Comparison of ENCODE assay signal across 26 cellular contexts in the genomic region with DNA sequence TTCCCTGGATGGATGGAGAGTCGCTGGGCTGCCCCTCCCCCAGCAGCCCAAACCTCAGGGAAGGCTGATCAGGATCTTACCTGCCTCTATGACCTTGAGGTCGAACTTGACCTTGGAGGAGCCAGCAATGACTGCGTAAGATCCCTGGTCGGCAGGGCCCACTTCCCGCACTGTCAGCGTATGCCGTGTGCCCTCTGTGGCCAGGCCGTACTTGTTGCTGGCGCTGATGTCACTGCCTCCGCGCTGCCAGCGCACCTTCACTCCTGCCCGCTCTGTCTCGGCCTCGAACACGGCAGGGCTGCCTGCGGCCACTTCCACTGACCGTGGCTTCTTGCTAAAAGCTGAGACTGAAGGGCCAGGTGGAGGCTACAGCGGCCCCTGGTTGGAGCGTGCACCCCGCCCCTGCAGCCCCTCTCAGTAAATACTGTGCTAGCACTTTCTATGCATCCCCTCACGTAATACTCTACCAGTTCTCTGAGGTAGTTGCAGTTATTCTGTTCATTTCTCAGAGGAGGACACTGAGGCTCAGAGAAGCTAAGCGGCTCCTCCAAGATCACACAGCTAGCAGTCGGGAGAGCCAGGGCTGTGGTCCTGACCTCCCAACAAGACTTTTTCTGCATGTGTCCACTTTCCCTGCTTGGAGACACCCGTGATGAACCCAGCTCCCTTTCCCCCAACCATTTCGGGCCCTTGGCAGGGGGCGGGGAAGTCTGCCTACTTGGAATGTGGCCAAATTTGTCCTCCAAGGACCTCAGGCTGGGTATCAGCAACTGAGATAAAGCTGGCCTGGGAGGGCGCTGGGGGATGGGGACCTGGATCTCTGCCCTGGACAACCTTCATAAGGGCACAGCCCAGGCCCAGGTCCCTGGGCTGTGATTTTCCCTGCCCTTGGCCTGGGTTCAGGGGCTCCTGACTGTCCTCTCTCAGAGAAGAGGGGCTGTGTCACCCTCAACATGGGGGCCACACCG. TPM values are rescaled to one million over a fixed set of nuclear protein-coding genes. Genes with fewer than 3 reads are reported as not detected.
A peak's percentile ranks its signal among the peaks of the same experiment; 100 is the strongest.
DNase-seq lines count a peak whose midpoint lies in the region; ATAC-seq and TF ChIP-seq lines count a peak whose summit lies in the region.
"Had no signal": no experiment of that assay in that cellular context is flagged by ENCODE, and none has a peak within 500 bp of the region (broad histone marks: within the 10 kb centered on the region; RNA-seq: fewer than 3 reads in every experiment).

No MANE protein-coding gene starts in this region.

- DNase-seq in adrenal gland: peak; percentile 65 to 88 (median 83)
- DNase-seq in left ventricle myocardium inferior: peak; percentile 82
- DNase-seq in NCI-H526 treated with DMSO at 0.1 percent for 48 hours (lab: John Stamatoyannopoulos, UW): no peak
- DNase-seq in Kasumi-1 (lab: John Stamatoyannopoulos, UW): no peak
- DNase-seq in progenitor cell of endocrine pancreas (ENCODE audit: low spot score, unreplicated experiment): no peak
- DNase-seq in lower lobe of right lung: no peak
- DNase-seq: activated CD4-positive, alpha-beta T cell treated with anti-CD3 and anti-CD28 coated beads, Interleukin-2, amount 50 U/mL, for 1 hour; activated naive CD4-positive, alpha-beta T cell; activated T-cell treated with anti-CD3 and anti-CD28 coated beads, Interleukin-2, amount 50 U/mL, for 72 hours; Caco-2; effector CD4-positive, alpha-beta T cell; GF-D8; H9; KG1; natural killer cell; NCI-H1417 treated with DMSO at 0.1 percent for 48 hours; ovary; PC-3; sigmoid colon; stimulated activated naive CD8-positive, alpha-beta T cell treated with anti-CD3 and anti-CD28 coated beads, Interleukin-15, Interleukin-2, amounts not matched to agents 100 U/mL and 50 U/mL, for 24 hours; T-helper 9 cell had no signal

- intact Hi-C loops in adrenal gland (cut with DNase I): loop anchor here (5.0 to 10.0 kb wide), 2 partner anchors 87 to 174 kb away; a partner anchor contains a TSS
- intact Hi-C loops in left ventricle myocardium inferior (cut with micrococcal nuclease): no loop called here
- intact Hi-C loops in lower lobe of right lung (cut with DNase I): no loop called here

- no peaks in the 10 kb centered on the region for H3K36me3 Mint-ChIP-seq in progenitor cell of endocrine pancreas (ENCODE audit: insufficient read depth)
- H3K36me3 Mint-ChIP-seq: brain, natural killer cell had no signal

- H3K9me3 ChIP-seq in BLaER1 (no peaks in the 10 kb centered on the region), adrenal gland (replicated peaks in 1 of 3) (no peaks in the 10 kb centered on the region), left ventricle myocardium inferior (replicated peaks) (no peaks in the 10 kb centered on the region), parathyroid adenoma (ENCODE audit: control insufficient read depth, low read length) (no peaks in the 10 kb centered on the region), lower lobe of right lung (no peaks in the 10 kb centered on the region)
- H3K9me3 ChIP-seq: Caco-2, ovary, sigmoid colon had no signal

- H3K4me1 ChIP-seq in BLaER1: peaks cover 33% of the 10 kb centered on the region
- H3K4me1 ChIP-seq in adrenal gland (replicated peaks in 1 of 2): peaks cover 21% of the 10 kb centered on the region in 2 donors
- peaks cover 48% of the 10 kb centered on the region for H3K4me1 ChIP-seq in left ventricle myocardium inferior
- peaks cover 8% of the 10 kb centered on the region for H3K4me1 ChIP-seq in parathyroid adenoma
- H3K4me1 ChIP-seq in lower lobe of right lung: peaks cover 4% of the 10 kb centered on the region

- no peaks in the 10 kb centered on the region for H3K9me3 Mint-ChIP-seq in progenitor cell of endocrine pancreas (ENCODE audit: low read depth)
- H3K9me3 Mint-ChIP-seq: activated T-cell treated with anti-CD3 and anti-CD28 coated beads, Interleukin-2, amount 50 U/mL, for 72 hours; H9; natural killer cell had no signal

- no peak overlapping the region for H3K4me3 ChIP-seq in BLaER1
- H3K4me3 ChIP-seq in adrenal gland: peak overlapping the region in 1 of 4 donors; percentile 17
- peak overlapping the region; percentile 77 for H3K4me3 ChIP-seq in left ventricle myocardium inferior
- no peak overlapping the region for H3K4me3 ChIP-seq in parathyroid adenoma (ENCODE audit: low read depth, low read length)
- no peak overlapping the region for H3K4me3 ChIP-seq in lower lobe of right lung
- H3K4me3 ChIP-seq: ovary, sigmoid colon had no signal

- H3K36me3 ChIP-seq in BLaER1 (peaks cover 22% of the 10 kb centered on the region), adrenal gland (replicated peaks in 1 of 2) (no peaks in the 10 kb centered on the region), left ventricle myocardium inferior (peaks cover 39% of the 10 kb centered on the region), parathyroid adenoma (ENCODE audit: control insufficient read depth, insufficient read depth, low read length) (no peaks in the 10 kb centered on the region), lower lobe of right lung (no peaks in the 10 kb centered on the region)
- H3K36me3 ChIP-seq: ovary, sigmoid colon had no signal

- H3K79me2 ChIP-seq in parathyroid adenoma: no peaks in the 10 kb centered on the region

- H3K27ac ChIP-seq in BLaER1 (peak overlapping the region; percentile 51), adrenal gland (peak overlapping the region in 4 of 5 donors; percentile 39 to 79 (median 58)), left ventricle myocardium inferior (replicated peaks) (peak overlapping the region; percentile 97), parathyroid adenoma (no peak overlapping the region), lower lobe of right lung (no peak overlapping the region)
- H3K27ac ChIP-seq: ovary, sigmoid colon had no signal

- H3K4me2 ChIP-seq in BLaER1 (no peak overlapping the region), parathyroid adenoma (ENCODE audit: low read length) (no peak overlapping the region)

- H3K27me3 ChIP-seq in BLaER1: no peaks in the 10 kb centered on the region
- H3K27me3 ChIP-seq in adrenal gland: no peaks in the 10 kb centered on the region
- no peaks in the 10 kb centered on the region for H3K27me3 ChIP-seq in left ventricle myocardium inferior (ENCODE audit: low read depth)
- no peaks in the 10 kb centered on the region for H3K27me3 ChIP-seq in parathyroid adenoma (ENCODE audit: control insufficient read depth, insufficient read depth, low read length)
- no peaks in the 10 kb centered on the region for H3K27me3 ChIP-seq in lower lobe of right lung (ENCODE audit: low read depth)
- H3K27me3 ChIP-seq: ovary, sigmoid colon had no signal

- H3K4me1 Mint-ChIP-seq in progenitor cell of endocrine pancreas (ENCODE audit: low read depth): peaks cover 2% of the 10 kb centered on the region
- H3K4me1 Mint-ChIP-seq: brain, natural killer cell had no signal

- H3K4me3 Mint-ChIP-seq in progenitor cell of endocrine pancreas (ENCODE audit: low read depth): no peak overlapping the region
- H3K4me3 Mint-ChIP-seq: activated T-cell treated with anti-CD3 and anti-CD28 coated beads, Interleukin-2, amount 50 U/mL, for 72 hours; brain; H9; natural killer cell had no signal

- no peak for TF ChIP-seq CTCF in adrenal gland (IDR thresholded peaks at IDR 0.05)
- no peak for TF ChIP-seq CTCF in left ventricle myocardium inferior (IDR thresholded peaks at IDR 0.05; ENCODE audit: borderline replicate concordance)
- no peak for TF ChIP-seq CTCF in parathyroid adenoma (IDR thresholded peaks at IDR 0.05)
- TF ChIP-seq CTCF in progenitor cell of endocrine pancreas (IDR thresholded peaks at IDR 0.05; ENCODE audit: unreplicated experiment): no peak
- no peak for TF ChIP-seq CTCF in lower lobe of right lung (IDR thresholded peaks at IDR 0.05)

- peak overlapping the region; percentile 28 for H2AFZ ChIP-seq in parathyroid adenoma

- no peak overlapping the region for H3K27ac Mint-ChIP-seq in progenitor cell of endocrine pancreas
- H3K27ac Mint-ChIP-seq: activated T-cell treated with anti-CD3 and anti-CD28 coated beads, Interleukin-2, amount 50 U/mL, for 72 hours; natural killer cell had no signal

- no peaks in the 10 kb centered on the region for H3K27me3 Mint-ChIP-seq in progenitor cell of endocrine pancreas

- H3K9ac ChIP-seq in BLaER1: no peak overlapping the region
- H3K9ac ChIP-seq in parathyroid adenoma: no peak overlapping the region

- no peaks in the 10 kb centered on the region for H4K20me1 ChIP-seq in BLaER1

- ATAC-seq in lower lobe of right lung: no peak
- ATAC-seq: activated T-cell treated with anti-CD3 and anti-CD28 coated beads, Interleukin-2, amount 50 U/mL, for 72 hours; natural killer cell; PC-3; stimulated activated naive CD8-positive, alpha-beta T cell treated with anti-CD3 and anti-CD28 coated beads, Interleukin-15, Interleukin-2, amounts not matched to agents 100 U/mL and 50 U/mL, for 24 hours had no signal

- no peak for TF ChIP-seq POLR2A in adrenal gland (IDR thresholded peaks at IDR 0.05)

- WGBS in adrenal gland, 4 donors: 48 to 63% (median 50%) methylated on average over 18 to 29 of the region's 29 CpGs

RNA-seq across cellular contexts. Expression of a gene that starts 1.1 kb away (rescaled TPM):
- total RNA-seq in adrenal gland (1 to 10 TPM in 7 of 8 donors, under 1 TPM in 1; 0.54 to 4.4 (median 1.8) TPM), left ventricle myocardium inferior (2,538 TPM), progenitor cell of endocrine pancreas (0.10 and 0.22 TPM in 2 replicates), lower lobe of right lung (0.86 TPM)
- polyA plus RNA-seq in adrenal gland: 1 to 10 TPM; 1.5 to 5.8 (median 2.9) TPM
- total RNA-seq: activated T-cell treated with anti-CD3 and anti-CD28 coated beads, Interleukin-2, amount 50 U/mL, for 72 hours; Caco-2; chondrocyte; H9; PC-3; sigmoid colon had no signal
- polyA plus RNA-seq: BJ had no signal

RNA-seq across cellular contexts. Expression of a gene that starts 26.9 kb away (rescaled TPM):
- total RNA-seq in adrenal gland (10 to 100 TPM; 26.3 to 65.6 (median 42.1) TPM), left ventricle myocardium inferior (8.3 TPM), progenitor cell of endocrine pancreas (not detected in 2 replicates), lower lobe of right lung (295 TPM)
- polyA plus RNA-seq in adrenal gland: 10 to 100 TPM in 2 of 3 donors, 1 to 10 TPM in 1; 7.0 to 79.2 (median 43.0) TPM
- total RNA-seq: Caco-2, chondrocyte, H9 had no signal
- polyA plus RNA-seq: BJ had no signal

RNA-seq across cellular contexts. Expression of a gene that starts 56.9 kb away (rescaled TPM):
- total RNA-seq in adrenal gland (10 to 100 TPM; 35.8 to 92.9 (median 58.6) TPM), left ventricle myocardium inferior (36.5 TPM), progenitor cell of endocrine pancreas (38.3 and 42.4 TPM in 2 replicates), lower lobe of right lung (48.0 TPM)
- 10 to 100 TPM in 2 of 3 donors, 1 to 10 TPM in 1; 8.2 to 80.5 (median 64.5) TPM for polyA plus RNA-seq in adrenal gland

Comparison
In these comparisons a context has a peak if more than half of its experiments do, and no peak if none do; other contexts are left out.
1. H3K27ac ChIP-seq: peak in BLaER1 (single experiment), adrenal gland (4 of 5) and left ventricle myocardium inferior (single experiment); none in parathyroid adenoma (single experiment) and lower lobe of right lung (single experiment).
2. DNase-seq: peak in adrenal gland (7 of 7) and left ventricle myocardium inferior (single experiment); none in NCI-H526 treated with DMSO at 0.1 percent for 48 hours (single experiment), Kasumi-1 (0 of 2), progenitor cell of endocrine pancreas (single experiment) and lower lobe of right lung (single experiment).
3. RNA of a gene that starts 1.1 kb away (total RNA-seq): 2,538 TPM in left ventricle myocardium inferior (single experiment); 0.54 to 4.4 TPM in adrenal gland, 0.86 TPM in lower lobe of right lung (single experiment) and 0.10 to 0.22 TPM in progenitor cell of endocrine pancreas; every median in the first group is over 100 times any median in the second.
4. intact Hi-C loops: an anchor here in adrenal gland (5.0 to 10.0 kb wide); none called in left ventricle myocardium inferior and lower lobe of right lung.